In the genomic region with DNA sequence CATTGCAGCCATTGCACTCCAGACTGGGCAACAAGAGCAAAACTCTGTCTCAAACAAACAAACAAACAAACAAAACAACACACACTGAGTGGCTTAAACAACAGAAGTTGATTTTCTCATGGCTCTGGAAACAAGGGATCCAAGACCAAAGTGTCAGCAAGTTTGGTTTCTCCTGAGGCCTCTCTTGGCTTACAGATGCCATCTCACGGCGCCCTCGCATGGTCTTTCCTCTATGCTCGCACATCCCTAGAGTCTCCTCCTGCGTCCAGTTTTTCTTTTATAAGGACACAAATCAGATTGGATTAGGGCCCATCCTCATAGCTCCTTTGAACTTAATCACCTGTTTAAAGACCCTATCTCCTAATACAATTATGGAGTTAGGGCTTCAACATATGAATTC, we compare ENCODE assay signal across 21 cellular contexts.
DNase-seq lines count a peak whose midpoint lies in the region; ATAC-seq, FAIRE-seq and TF ChIP-seq lines count a peak whose summit lies in the region.
"Had no signal": no experiment of that assay in that cellular context is flagged by ENCODE, and none has a peak within 500 bp of the region (broad histone marks: within the 10 kb centered on the region; RNA-seq: fewer than 3 reads in every experiment).

No MANE protein-coding gene starts in this region.

- peaks cover 4% of the 10 kb centered on the region for H3K4me1 Mint-ChIP-seq in GM23338
- H3K4me1 Mint-ChIP-seq: IgD-negative memory B cell had no signal

- TF ChIP-seq CTCF in GM23338 (conservative IDR thresholded peaks at IDR 0.05; ENCODE audit: low read depth in 2 of 2), result peak in 1 of 2 experiments; percentile 52; a peak in 2 of 4 replicates
- TF ChIP-seq CTCF in H1 (IDR thresholded peaks at IDR 0.05; ENCODE audit: control extremely low read depth in 1 of 3, insufficient read depth in 1 of 3, low read depth in 1 of 3, low read length in 3 of 3), result peak; percentile 29 to 42 (median 37)

- H3K79me2 ChIP-seq in GM23338 (replicated peaks; ENCODE audit: insufficient read depth), result no peaks in the 10 kb centered on the region
- H3K79me2 ChIP-seq in H1 (ENCODE audit: control insufficient read depth in 1 of 2, insufficient read depth in 2 of 2, low read length in 2 of 2), result no peaks in the 10 kb centered on the region
- no peaks in the 10 kb centered on the region for H3K79me2 ChIP-seq in mesendoderm (ENCODE audit: control insufficient read depth, insufficient read depth, low read length)

- H4K20me1 ChIP-seq in GM23338 (replicated peaks; ENCODE audit: insufficient read depth), result no peaks in the 10 kb centered on the region; the same call in 1 of the 2 replicates
- H4K20me1 ChIP-seq in H1 (replicated peaks in 1 of 2; ENCODE audit: control insufficient read depth in 1 of 2, insufficient read depth in 2 of 2, low read length in 2 of 2), result no peaks in the 10 kb centered on the region

- H2BK12ac ChIP-seq in H1 (ENCODE audit: low read depth, low read length), result no peak overlapping the region

- H3K36me3 ChIP-seq in GM23338 (ENCODE audit: insufficient read depth) (no peaks in the 10 kb centered on the region), H1 (ENCODE audit: control insufficient read depth in 2 of 4, insufficient read depth in 4 of 4, low read length in 3 of 4) (no peaks in the 10 kb centered on the region), mesendoderm (ENCODE audit: control insufficient read depth, insufficient read depth, low read length) (no peaks in the 10 kb centered on the region)

- H2BK120ac ChIP-seq in H1 (replicated peaks; ENCODE audit: low read depth, low read length) (no peak overlapping the region), mesendoderm (ENCODE audit: low read depth, low read length) (no peak overlapping the region)

- H3K9ac ChIP-seq in H1 (replicated peaks in 1 of 4; ENCODE audit: extremely low read depth in 1 of 4, low read depth in 3 of 4, low read length in 3 of 4) (no peak overlapping the region), mesendoderm (ENCODE audit: low read length) (no peak overlapping the region)
- H3K9ac ChIP-seq: GM23248 had no signal

- no peak overlapping the region for H2BK20ac ChIP-seq in H1 (ENCODE audit: low read length)

- FAIRE-seq in H1 (lab: Jason Lieb, UNC), result no peak
- FAIRE-seq: D721Med, G401.6, GM12891, GM19239, HepG2 had no signal

- H3K18ac ChIP-seq in H1 (ENCODE audit: extremely low read depth, low read length), result no peak overlapping the region
- no peak overlapping the region for H3K18ac ChIP-seq in mesendoderm (ENCODE audit: low read length)

- H3K23ac ChIP-seq in H1 (ENCODE audit: insufficient read length) (no peak overlapping the region), mesendoderm (ENCODE audit: low read length) (no peak overlapping the region)

- no peak for TF ChIP-seq POLR2A in H1 (IDR thresholded peaks at IDR 0.05; ENCODE audit: control extremely low read depth in 1 of 2, low read depth in 2 of 2, low read length in 2 of 2)

- H3K14ac ChIP-seq in H1 (ENCODE audit: insufficient read length), result no peak overlapping the region

- no peak overlapping the region for H4K91ac ChIP-seq in H1 (replicated peaks; ENCODE audit: insufficient read length, low read length)

- POLR2A ChIA-PET in H1 (lab: Charles Lee; ENCODE audit: partially characterized antibody), result no interaction called here

- no peaks in the 10 kb centered on the region for H3K36me3 Mint-ChIP-seq in GM23338 (ENCODE audit: low read depth)
- H3K36me3 Mint-ChIP-seq: IgD-negative memory B cell had no signal

- in situ Hi-C loops in SK-MEL-5 (cut with HindIII; ENCODE audit: low pct_unique_long_range_greater_than_20kb, low sequenced_read_pairs) (no loop called here), ACHN (cut with HindIII; ENCODE audit: low pct_ligation_motif_present, low pct_unique_long_range_greater_than_20kb, low sequenced_read_pairs) (no loop called here)

- H3K56ac ChIP-seq in H1 (replicated peaks; ENCODE audit: insufficient read length, low read depth, low read length) (no peak overlapping the region), mesendoderm (ENCODE audit: low read length) (no peak overlapping the region)

- H4K5ac ChIP-seq in H1 (ENCODE audit: insufficient read length, low read depth, low read length) (no peak overlapping the region), mesendoderm (ENCODE audit: low read length) (no peak overlapping the region)

- CTCF ChIA-PET in H1 (lab: Charles Lee; ENCODE audit: partially characterized antibody), result interaction anchor here (0.7 to 2.5 kb wide), 12 partner anchors 8 to 449 kb away, joined by 3 to 9 read pairs (median 4); no protein-coding TSS in a partner anchor

- H3K79me1 ChIP-seq in H1 (ENCODE audit: low read depth, low read length) (no peaks in the 10 kb centered on the region), mesendoderm (ENCODE audit: low read length) (no peaks in the 10 kb centered on the region)

- H2BK15ac ChIP-seq in H1 (ENCODE audit: low read length) (no peak overlapping the region), mesendoderm (replicated peaks; ENCODE audit: low read depth) (no peak overlapping the region)

- peak; percentile 51 to 70 for TF ChIP-seq RAD21 in H1 (IDR thresholded peaks at IDR 0.05 in 1 of 2, conservative IDR thresholded peaks at IDR 0.05 in 1 of 2; ENCODE audit: low read depth in 2 of 2, low read length in 2 of 2)

- 80% methylated on average over 5 of the region's 5 CpGs; no CpG with 5 or more reads in 1 of the 2 experiments for WGBS in H1 (ENCODE audit: extremely low coverage in 1 of 2, insufficient coverage in 1 of 2, insufficient read length in 1 of 2, insufficient replicate concordance in 2 of 2, low coverage in 1 of 2, low lambda C conversion rate in 2 of 2, missing lambda C conversion rate in 1 of 2), 2 experiments
- WGBS in mesendoderm (ENCODE audit: extremely low coverage, insufficient coverage, low lambda C conversion rate), result no CpG with 5 or more reads among the region's 5 CpGs

- no peaks in the 10 kb centered on the region for H3K9me3 ChIP-seq in H1 (ENCODE audit: insufficient read depth in 2 of 2, low read depth in 1 of 2, low read length in 1 of 2)
- H3K9me3 ChIP-seq: Caco-2 had no signal

- H2BK5ac ChIP-seq in H1 (ENCODE audit: low read depth, low read length) (no peak overlapping the region), mesendoderm (ENCODE audit: low read length) (no peak overlapping the region)

- no peak overlapping the region for H2AFZ ChIP-seq in GM23338
- H2AFZ ChIP-seq in H1 (ENCODE audit: low read length), result no peak overlapping the region
- H2AFZ ChIP-seq: GM23248 had no signal

- no peak overlapping the region for H3K27ac ChIP-seq in GM23338 (ENCODE audit: low read depth)
- no peak overlapping the region for H3K27ac ChIP-seq in H1 (ENCODE audit: low read depth, low read length)
- H3K27ac ChIP-seq in mesendoderm (ENCODE audit: low read depth, low read length), result no peak overlapping the region
- H3K27ac ChIP-seq: C4-2B, GM23248 had no signal

- no peaks in the 10 kb centered on the region for H3F3A ChIP-seq in GM23338 (replicated peaks; ENCODE audit: low read depth)

- no peaks in the 10 kb centered on the region for H3K9me3 Mint-ChIP-seq in GM23338

- H3K27me3 Mint-ChIP-seq in GM23338 (ENCODE audit: insufficient read depth, low read depth, poor library complexity), result peaks cover 3% of the 10 kb centered on the region
- H3K27me3 Mint-ChIP-seq: CD4-positive, alpha-beta T cell; IgD-negative memory B cell had no signal

- no peak for TF ChIP-seq EP300 in H1 (IDR thresholded peaks at IDR 0.05; ENCODE audit: borderline replicate concordance in 1 of 2, low read depth in 2 of 2, low read length in 2 of 2)

- H3K9me2 ChIP-seq in GM23338 (ENCODE audit: insufficient read depth), result peaks cover 9% of the 10 kb centered on the region; the same call in 1 of the 2 replicates

- H4K8ac ChIP-seq in H1 (ENCODE audit: extremely low read depth, insufficient read depth, low read length) (no peak overlapping the region), mesendoderm (ENCODE audit: low read depth, low read length) (no peak overlapping the region)

- no peak for ATAC-seq in GM23338
- ATAC-seq: HCT116, HepG2 had no signal

- peak; percentile 19 for DNase-seq in GM23338 (ENCODE audit: low spot score)
- peak; percentile 19 for DNase-seq in SK-MEL-5 (ENCODE audit: low read depth, low spot score)
- no peak for DNase-seq in H1 (ENCODE audit: low read depth in 1 of 2, low spot score in 2 of 2)
- DNase-seq in mesendoderm, result peak; percentile 40
- no peak for DNase-seq in T-helper 9 cell
- no peak for DNase-seq in hepatic stellate cell (ENCODE audit: low spot score)
- no peak for DNase-seq in ACHN
- DNase-seq: AML-193; Caco-2; CD4-positive, alpha-beta T cell; GM23248; H7; HFFc6 had no signal

- no peak overlapping the region for H3K27ac Mint-ChIP-seq in GM23338
- H3K27ac Mint-ChIP-seq: CD4-positive, alpha-beta T cell; HFFc6; IgD-negative memory B cell had no signal

- no peak overlapping the region for H3K4me3 ChIP-seq in GM23338
- H3K4me3 ChIP-seq in H1 (ENCODE audit: extremely low read depth in 1 of 4, insufficient read depth in 2 of 4, low read depth in 3 of 4, low read length in 4 of 4), result no peak overlapping the region
- no peak overlapping the region for H3K4me3 ChIP-seq in mesendoderm (ENCODE audit: low read length)
- H3K4me3 ChIP-seq: GM23248 had no signal

- no peak overlapping the region for H2AK5ac ChIP-seq in H1 (ENCODE audit: low read depth, low read length)
- no peak overlapping the region for H2AK5ac ChIP-seq in mesendoderm (ENCODE audit: low read length)

- H3K4me3 Mint-ChIP-seq in GM23338, result no peak overlapping the region
- H3K4me3 Mint-ChIP-seq: CD4-positive, alpha-beta T cell; HFFc6; IgD-negative memory B cell had no signal

- no peak overlapping the region for H3K4ac ChIP-seq in H1 (replicated peaks; ENCODE audit: insufficient read length, low read depth, low read length)
- no peak overlapping the region for H3K4ac ChIP-seq in mesendoderm (ENCODE audit: low read depth, low read length)

- H3K27me3 ChIP-seq in GM23338 (ENCODE audit: insufficient read depth), result no peaks in the 10 kb centered on the region
- no peaks in the 10 kb centered on the region for H3K27me3 ChIP-seq in H1 (replicated peaks in 1 of 4; ENCODE audit: control insufficient read depth in 3 of 4, extremely low read depth in 1 of 4, insufficient read depth in 3 of 4, low read length in 3 of 4)
- no peaks in the 10 kb centered on the region for H3K27me3 ChIP-seq in mesendoderm (ENCODE audit: insufficient read depth, low read length, poor library complexity)

- H3K4me2 ChIP-seq in GM23338, result no peak overlapping the region
- no peak overlapping the region for H3K4me2 ChIP-seq in H1 (ENCODE audit: insufficient read depth in 1 of 2, low read depth in 2 of 2, low read length in 2 of 2)
- no peak overlapping the region for H3K4me2 ChIP-seq in mesendoderm (ENCODE audit: low read length)

- H3K23me2 ChIP-seq in H1 (ENCODE audit: low read depth, low read length), result no peaks in the 10 kb centered on the region

- H3K4me1 ChIP-seq in GM23338 (ENCODE audit: insufficient read depth) (no peaks in the 10 kb centered on the region; the same call in 1 of the 2 replicates), H1 (replicated peaks in 1 of 4; ENCODE audit: control insufficient read depth in 3 of 4, insufficient read depth in 4 of 4, low read length in 3 of 4) (no peaks in the 10 kb centered on the region; a peak in 1 of 7 replicates), mesendoderm (ENCODE audit: control insufficient read depth, low read depth, low read length) (no peaks in the 10 kb centered on the region)
- H3K4me1 ChIP-seq: Caco-2 had no signal

TF ChIP-seq in H1, 55 proteins besides CTCF, POLR2A, EP300 and RAD21 (continues in another document):
- TF ChIP-seq JUN (IDR thresholded peaks at IDR 0.05; ENCODE audit: low read depth, low read length) (no peak), EGR1 (IDR thresholded peaks at IDR 0.05; ENCODE audit: borderline replicate concordance, low read depth, low read length) (no peak)

Comparison
In these comparisons a context has a peak if more than half of its experiments do, and no peak if none do; other contexts are left out.
1. DNase-seq: peak in GM23338 (single experiment), SK-MEL-5 (single experiment) and mesendoderm (single experiment); none in H1 (0 of 2), T-helper 9 cell (single experiment), hepatic stellate cell (single experiment) and ACHN (single experiment).